16 cellular contexts compared by ENCODE assay signal in the genomic region with DNA sequence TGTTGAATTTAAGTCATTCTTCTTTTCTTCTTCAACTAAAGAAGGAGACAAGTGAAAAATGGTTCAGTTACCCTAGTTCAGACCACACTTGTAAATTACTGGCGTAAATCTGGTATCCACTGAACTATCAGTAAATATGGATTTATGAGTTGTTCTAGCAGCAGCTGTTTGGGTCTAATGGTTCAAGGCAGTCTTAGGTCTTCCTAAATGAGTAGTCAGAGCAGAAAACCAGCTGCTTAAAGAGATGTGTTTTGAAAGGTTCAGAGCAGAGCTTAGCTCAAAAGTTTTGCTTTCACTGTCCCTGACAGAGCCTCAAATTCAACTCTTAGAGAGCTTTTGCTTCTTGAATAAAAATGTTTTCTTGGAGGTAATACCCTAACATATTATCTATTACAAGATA. TPM values are rescaled to one million over a fixed set of nuclear protein-coding genes. Genes with fewer than 3 reads are reported as not detected.
A peak's percentile ranks its signal among the peaks of the same experiment; 100 is the strongest.
DNase-seq lines count a peak whose midpoint lies in the region; ATAC-seq and TF ChIP-seq lines count a peak whose summit lies in the region.
"Had no signal": no experiment of that assay in that cellular context is flagged by ENCODE, and none has a peak within 500 bp of the region (broad histone marks: within the 10 kb centered on the region; RNA-seq: fewer than 3 reads in every experiment).

No MANE protein-coding gene starts in this region.

- H3K79me2 ChIP-seq in smooth muscle cell (ENCODE audit: low read depth) = peaks cover 79% of the 10 kb centered on the region

- peaks cover 19% of the 10 kb centered on the region for H4K20me1 ChIP-seq in smooth muscle cell (ENCODE audit: low read depth)

- H3K36me3 ChIP-seq in adipocyte (ENCODE audit: control insufficient read depth, insufficient read depth, low read length, severe bottlenecking) = peaks cover 3% of the 10 kb centered on the region
- no peaks in the 10 kb centered on the region for H3K36me3 ChIP-seq in smooth muscle cell (ENCODE audit: low read depth)
- H3K36me3 ChIP-seq: adrenal gland, prostate gland had no signal

- H3K27me3 ChIP-seq in adipocyte (replicated peaks; ENCODE audit: control insufficient read depth, insufficient read depth, low read length) = no peaks in the 10 kb centered on the region
- no peaks in the 10 kb centered on the region for H3K27me3 ChIP-seq in smooth muscle cell (ENCODE audit: low read depth)

- no peaks in the 10 kb centered on the region for H3K9me3 ChIP-seq in adipocyte (ENCODE audit: control insufficient read depth, low read length)
- no peaks in the 10 kb centered on the region for H3K9me3 ChIP-seq in smooth muscle cell (replicated peaks; ENCODE audit: low read depth)
- H3K9me3 ChIP-seq: adrenal gland, prostate gland had no signal

- DNase-seq in AG10803 (ENCODE audit: low read depth) (no peak), adipocyte (ENCODE audit: low read depth) (peak; percentile 34), left kidney (ENCODE audit: low read depth, low spot score) (peak; percentile 2), smooth muscle cell (lab: John Stamatoyannopoulos, UW; ENCODE audit: unreplicated experiment) (no peak), inferior parietal cortex (ENCODE audit: extremely low spot score) (no peak), SW480 (ENCODE audit: low spot score) (no peak), caudate nucleus (lab: John Stamatoyannopoulos, UW) (no peak)
- DNase-seq: activated CD8-positive, alpha-beta T cell treated with anti-CD3 and anti-CD28 coated beads, Interleukin-2, amount 10 ng/mL, durations not matched to agents 7 days and 5 days; adrenal gland; HCEC 1CT; naive B cell; NCI-H2029 treated with DMSO at 0.1 percent for 48 hours; NCI-H748 treated with DMSO at 0.1 percent for 48 hours; stimulated activated CD4-positive, alpha-beta T cell treated with anti-CD3 and anti-CD28 coated beads, Interleukin-1b, Interleukin-23, amount 100 ng/mL, for 48 hours had no signal

- WGBS in smooth muscle cell (ENCODE audit: low lambda C conversion rate) = 82% methylated on average over 1 of the region's 1 CpG

- peaks cover 21% of the 10 kb centered on the region for H3F3A ChIP-seq in smooth muscle cell (ENCODE audit: low read depth)

- peak overlapping the region; percentile 91 for H3K27ac ChIP-seq in smooth muscle cell (ENCODE audit: low read depth)
- H3K27ac ChIP-seq in caudate nucleus (ENCODE audit: low read depth, low read length) = no peak overlapping the region

- H3K4me1 ChIP-seq in adipocyte (ENCODE audit: control insufficient read depth, insufficient read depth, low read length) (peaks cover 62% of the 10 kb centered on the region), smooth muscle cell (ENCODE audit: low read depth) (peaks cover 39% of the 10 kb centered on the region)
- H3K4me1 ChIP-seq: adrenal gland, prostate gland had no signal

- H3K4me2 ChIP-seq in smooth muscle cell = peak overlapping the region; percentile 87

- no peak for ATAC-seq in GM21447 (IDR thresholded peaks at IDR 0.05; ENCODE audit: unreplicated experiment)
- ATAC-seq: activated CD8-positive, alpha-beta T cell treated with anti-CD3 and anti-CD28 coated beads, Interleukin-2, amount 10 ng/mL, durations not matched to agents 7 days and 5 days had no signal

- no peak overlapping the region for H2AFZ ChIP-seq in smooth muscle cell (ENCODE audit: low read depth)

- peak overlapping the region; percentile 93 for H3K4me3 ChIP-seq in AG10803 (ENCODE audit: low read length)
- H3K4me3 ChIP-seq in adipocyte (ENCODE audit: low read length) = peak overlapping the region; percentile 95
- H3K4me3 ChIP-seq in smooth muscle cell = no peak overlapping the region
- H3K4me3 ChIP-seq: adrenal gland had no signal

- TF ChIP-seq CTCF in AG10803 (conservative IDR thresholded peaks at IDR 0.05; ENCODE audit: low read length) = no peak
- no peak for TF ChIP-seq CTCF in smooth muscle cell (IDR thresholded peaks at IDR 0.05; ENCODE audit: borderline replicate concordance, insufficient read depth, poor library complexity, severe bottlenecking)

- H3K9ac ChIP-seq in adipocyte (ENCODE audit: low read length) (peak overlapping the region; percentile 95), smooth muscle cell (ENCODE audit: low read depth) (no peak overlapping the region)

RNA-seq across cellular contexts. Expression of gene VGLL3, which starts 5.5 kb away (rescaled TPM):
- total RNA-seq in smooth muscle cell = 49.1 and 54.1 TPM in 2 replicates
- polyA plus RNA-seq in smooth muscle cell = 11.4 and 14.3 TPM in 2 replicates
- total RNA-seq: activated CD8-positive, alpha-beta T cell treated with anti-CD3 and anti-CD28 coated beads, Interleukin-2, amount 10 ng/mL, durations not matched to agents 7 days and 5 days had no signal

Comparison
In these comparisons a context has a peak if more than half of its experiments do, and no peak if none do; other contexts are left out.
1. DNase-seq: peak in adipocyte (single experiment) and left kidney (single experiment); none in AG10803 (single experiment), smooth muscle cell (single experiment), inferior parietal cortex (single experiment), SW480 (single experiment) and caudate nucleus (0 of 61).